In genomic region chr15:23304267-23304666, GRCh38 we compare ENCODE assay signal across 10 cellular contexts. TPM values are rescaled to one million over a fixed set of nuclear protein-coding genes. Genes with fewer than 3 reads are reported as not detected.
DNase-seq lines count a peak whose midpoint lies in the region; ATAC-seq and TF ChIP-seq lines count a peak whose summit lies in the region.
"Not testable (repeated sequence)": the region's sequence is repeated elsewhere in the genome, so short reads cannot be mapped to it uniquely, and the experiment has no call there.
"Had no signal": no experiment of that assay in that cellular context is flagged by ENCODE, and none has a peak within 500 bp of the region (broad histone marks: within the 10 kb centered on the region; RNA-seq: fewer than 3 reads in every experiment).

No MANE protein-coding gene starts in this region.

- POLR2A ChIA-PET in activated CD4-positive, alpha-beta memory T cell treated with anti-CD3 and anti-CD28 coated beads for 36 hours (lab: Charles Lee) = not testable (repeated sequence)
- POLR2A ChIA-PET in MCF 10A (lab: Yijun Ruan, JAX) = interaction anchor here (1.4 kb wide), 1 partner anchor 265 kb away, joined by 6 read pairs; the partner anchor contains the start of gene TUBGCP5

- H3K27me3 ChIP-seq in MG63; lung (ENCODE audit: control insufficient read depth, insufficient read depth); rectal smooth muscle tissue (ENCODE audit: control insufficient read depth, insufficient read depth, low read length); upper lobe of left lung: not testable (repeated sequence)

- not testable (repeated sequence) for H3K27me3 Mint-ChIP-seq in activated CD4-positive, alpha-beta memory T cell treated with anti-CD3 and anti-CD28 coated beads for 36 hours; MCF 10A (ENCODE audit: insufficient read depth, unreplicated experiment)

- intact Hi-C loops in activated CD4-positive, alpha-beta memory T cell treated with anti-CD3 and anti-CD28 coated beads for 36 hours (cut with micrococcal nuclease); MCF 10A (cut with micrococcal nuclease): not testable (repeated sequence)

- WGBS in lung, 2 donors = 3 to 10% methylated on average over 7 of the region's 7 CpGs
- 0 to 7% methylated on average over 4 to 7 of the region's 7 CpGs for WGBS in upper lobe of left lung, 2 donors

- CTCF ChIA-PET in activated CD4-positive, alpha-beta memory T cell treated with anti-CD3 and anti-CD28 coated beads for 36 hours (lab: Charles Lee) = not testable (repeated sequence)
- CTCF ChIA-PET in MCF 10A (lab: Yijun Ruan, JAX) = interaction anchor here (0.6 kb wide), 1 partner anchor 321 kb away, joined by 3 read pairs; no protein-coding TSS in a partner anchor

- not testable (repeated sequence) for H3K4me1 ChIP-seq in ES-I3 (ENCODE audit: insufficient read depth, low read length); lung (ENCODE audit: control insufficient read depth in 2 of 2, insufficient read depth in 2 of 2, low read length in 2 of 2); rectal smooth muscle tissue (ENCODE audit: control insufficient read depth, insufficient read depth, low read length)
- peaks cover 7 to 17% (median 10%) of the 10 kb centered on the region in 4 donors for H3K4me1 ChIP-seq in upper lobe of left lung

- peaks cover 18% of the 10 kb centered on the region for H3K4me1 Mint-ChIP-seq in activated CD4-positive, alpha-beta memory T cell treated with anti-CD3 and anti-CD28 coated beads for 36 hours (ENCODE audit: low read depth)
- not testable (repeated sequence) for H3K4me1 Mint-ChIP-seq in MCF 10A (ENCODE audit: insufficient read depth, unreplicated experiment)

- H3K4me3 ChIP-seq in MG63 (peak overlapping the region; percentile 38), fibroblast of villous mesenchyme (ENCODE audit: low read depth, low read length) (peak overlapping the region; percentile 56), rectal smooth muscle tissue (ENCODE audit: low read length) (peak overlapping the region; percentile 62), upper lobe of left lung (peak overlapping the region; percentile 4 to 55 (median 54))
- not testable (repeated sequence) for H3K4me3 ChIP-seq in lung

- H3K36me3 Mint-ChIP-seq in activated CD4-positive, alpha-beta memory T cell treated with anti-CD3 and anti-CD28 coated beads for 36 hours = not testable (repeated sequence)
- peaks cover 25% of the 10 kb centered on the region for H3K36me3 Mint-ChIP-seq in MCF 10A (ENCODE audit: insufficient read depth, unreplicated experiment)

- H3K36me3 ChIP-seq in ES-I3 (ENCODE audit: insufficient read depth, low read length); MG63; lung (ENCODE audit: control insufficient read depth in 2 of 2, insufficient read depth in 2 of 2, low read length in 2 of 2); rectal smooth muscle tissue (ENCODE audit: control insufficient read depth, insufficient read depth, low read length): not testable (repeated sequence)
- H3K36me3 ChIP-seq in upper lobe of left lung = peaks cover 4 to 16% (median 8%) of the 10 kb centered on the region in 4 donors

- not testable (repeated sequence) for H3K27ac Mint-ChIP-seq in activated CD4-positive, alpha-beta memory T cell treated with anti-CD3 and anti-CD28 coated beads for 36 hours
- peak overlapping the region; percentile 63 for H3K27ac Mint-ChIP-seq in MCF 10A (ENCODE audit: low read depth, unreplicated experiment)

- ATAC-seq in lung (ENCODE audit: insufficient read depth, low FRiP score); upper lobe of left lung (ENCODE audit: low FRiP score in 2 of 2): not testable (repeated sequence)

- peak overlapping the region; percentile 82 for H3K4me3 Mint-ChIP-seq in activated CD4-positive, alpha-beta memory T cell treated with anti-CD3 and anti-CD28 coated beads for 36 hours
- H3K4me3 Mint-ChIP-seq in MCF 10A (ENCODE audit: unreplicated experiment) = peak overlapping the region; percentile 85

- H3K9me3 ChIP-seq in ES-I3 (ENCODE audit: control insufficient read depth, insufficient read depth, low read length); MG63; lung (ENCODE audit: control insufficient read depth in 2 of 2, insufficient read depth in 1 of 2, low read length in 1 of 2); upper lobe of left lung: not testable (repeated sequence)

- not testable (repeated sequence) for BruUV-seq in MCF 10A (replicated peaks; lab: Mats Ljungman, UMichigan)

- H3K27ac ChIP-seq in lung (ENCODE audit: low read depth in 1 of 2, low read length in 1 of 2) (peak overlapping the region; percentile 5 to 22), upper lobe of left lung (peak overlapping the region in 3 of 4 donors; percentile 34 to 40 (median 39))
- H3K27ac ChIP-seq in rectal smooth muscle tissue (ENCODE audit: low read depth, low read length) = not testable (repeated sequence)

- TF ChIP-seq CTCF in MCF 10A (IDR thresholded peaks at IDR 0.05; ENCODE audit: unreplicated experiment); fibroblast of villous mesenchyme (IDR thresholded peaks at IDR 0.05; ENCODE audit: insufficient read depth, low read depth, low read length); lung (IDR thresholded peaks at IDR 0.05; ENCODE audit: control extremely low read depth, extremely low read depth); upper lobe of left lung (IDR thresholded peaks at IDR 0.05): not testable (repeated sequence)

- H3K9me3 Mint-ChIP-seq in activated CD4-positive, alpha-beta memory T cell treated with anti-CD3 and anti-CD28 coated beads for 36 hours; MCF 10A (ENCODE audit: unreplicated experiment): not testable (repeated sequence)

- not testable (repeated sequence) for DNase-seq in MG63; MCF 10A (ENCODE audit: unreplicated experiment); fibroblast of villous mesenchyme (ENCODE audit: low read depth); lung (ENCODE audit: low spot score); upper lobe of left lung
- peak; percentile 8 for DNase-seq in activated CD4-positive, alpha-beta memory T cell treated with anti-CD3 and anti-CD28 coated beads for 36 hours

- H3K9ac ChIP-seq in ES-I3 (ENCODE audit: low read depth, low read length) = peak overlapping the region; percentile 53
- not testable (repeated sequence) for H3K9ac ChIP-seq in rectal smooth muscle tissue (ENCODE audit: low read length)

- TF ChIP-seq POLR2A in upper lobe of left lung (IDR thresholded peaks at IDR 0.05) = not testable (repeated sequence)

- not testable (repeated sequence) for TF ChIP-seq EP300 in upper lobe of left lung (IDR thresholded peaks at IDR 0.05)

RNA-seq across cellular contexts. Expression of gene GOLGA6L26, which starts 29.7 kb away (rescaled TPM):
- not detected in 2 replicates for total RNA-seq in MG63 (2014; rRNA removed; shearing (Covaris generic); ENCODE audit: low replicate concordance)
- total RNA-seq in activated CD4-positive, alpha-beta memory T cell treated with anti-CD3 and anti-CD28 coated beads for 36 hours = not detected
- total RNA-seq in MCF 10A (2022) = not detected in 2 replicates
- total RNA-seq in fibroblast of villous mesenchyme = not detected in 2 replicates
- not detected for total RNA-seq in lung
- not detected for polyA plus RNA-seq in lung
- total RNA-seq in upper lobe of left lung = not detected
- total RNA-seq: body of pancreas, glomerular endothelial cell had no signal

RNA-seq across cellular contexts. Expression of gene GOLGA8S, which starts 50.3 kb away (rescaled TPM):
- not detected in 2 replicates for total RNA-seq in MG63 (2014; rRNA removed; shearing (Covaris generic); ENCODE audit: low replicate concordance)
- under 1 TPM in 1 of 2 experiments, not detected in 1; 0.05 TPM for total RNA-seq in activated CD4-positive, alpha-beta memory T cell treated with anti-CD3 and anti-CD28 coated beads for 36 hours
- total RNA-seq in MCF 10A (2022) = 0.16 and 0.17 TPM in 2 replicates
- under 0.01 TPM in 2 replicates for total RNA-seq in fibroblast of villous mesenchyme
- total RNA-seq in lung = under 1 TPM; 0.11 to 0.40 TPM
- under 1 TPM; 0.05 to 0.20 TPM for polyA plus RNA-seq in lung
- total RNA-seq in upper lobe of left lung = under 1 TPM in 3 of 6 donors, not detected in 3; 0.17 to 0.34 (median 0.33) TPM
